In genomic region chr16:89576173-89577054, GRCh38 we compare ENCODE assay signal across 15 cellular contexts. TPM values are rescaled to one million over a fixed set of nuclear protein-coding genes. Genes with fewer than 3 reads are reported as not detected.
DNase-seq lines count a peak whose midpoint lies in the region; ATAC-seq and TF ChIP-seq lines count a peak whose summit lies in the region.
"Had no signal": no experiment of that assay in that cellular context is flagged by ENCODE, and none has a peak within 500 bp of the region (broad histone marks: within the 10 kb centered on the region; RNA-seq: fewer than 3 reads in every experiment).

No MANE protein-coding gene starts in this region.

- CTCF ChIA-PET in activated CD8-positive, alpha-beta T cell treated with anti-CD3 and anti-CD28 coated beads for 36 hours (lab: Charles Lee): interaction anchor here (0.7 to 1.5 kb wide), 7 partner anchors 11 to 284 kb away, joined by 3 to 5 read pairs (median 4); no protein-coding TSS in a partner anchor
- CTCF ChIA-PET in activated CD8-positive, alpha-beta T cell treated with anti-CD3 and anti-CD28 coated beads, Interleukin-2, amount 10 ng/mL, durations not matched to agents 7 days and 5 days (lab: Charles Lee): no interaction called here
- CTCF ChIA-PET in WTC11 (lab: Charles Lee): interaction anchor here (0.6 to 2.6 kb wide), 11 partner anchors 11 to 991 kb away, joined by 3 to 16 read pairs (median 4); partner anchors contain the start of gene SPATA2L

- H3K36me3 ChIP-seq in suprapubic skin: no peaks in the 10 kb centered on the region
- H3K36me3 ChIP-seq: sigmoid colon had no signal

- no peak for TF ChIP-seq POLR2A in suprapubic skin (IDR thresholded peaks at IDR 0.05)

- 11% methylated on average over 22 of the region's 87 CpGs for WGBS in suprapubic skin

- TF ChIP-seq EP300 in suprapubic skin (IDR thresholded peaks at IDR 0.05): no peak

- peaks cover 30% of the 10 kb centered on the region for H3K4me1 ChIP-seq in suprapubic skin

- H3K9me3 Mint-ChIP-seq in activated CD8-positive, alpha-beta T cell treated with anti-CD3 and anti-CD28 coated beads for 36 hours: no peaks in the 10 kb centered on the region
- no peaks in the 10 kb centered on the region for H3K9me3 Mint-ChIP-seq in activated CD8-positive, alpha-beta T cell treated with anti-CD3 and anti-CD28 coated beads, Interleukin-2, amount 10 ng/mL, durations not matched to agents 7 days and 5 days (ENCODE audit: insufficient read depth)
- no peaks in the 10 kb centered on the region for H3K9me3 Mint-ChIP-seq in WTC11

- H3K27ac Mint-ChIP-seq in activated CD8-positive, alpha-beta T cell treated with anti-CD3 and anti-CD28 coated beads for 36 hours: no peak overlapping the region
- no peak overlapping the region for H3K27ac Mint-ChIP-seq in activated CD8-positive, alpha-beta T cell treated with anti-CD3 and anti-CD28 coated beads, Interleukin-2, amount 10 ng/mL, durations not matched to agents 7 days and 5 days
- no peak overlapping the region for H3K27ac Mint-ChIP-seq in WTC11

- H3K27me3 Mint-ChIP-seq in activated CD8-positive, alpha-beta T cell treated with anti-CD3 and anti-CD28 coated beads for 36 hours: peaks cover 10% of the 10 kb centered on the region
- H3K27me3 Mint-ChIP-seq in activated CD8-positive, alpha-beta T cell treated with anti-CD3 and anti-CD28 coated beads, Interleukin-2, amount 10 ng/mL, durations not matched to agents 7 days and 5 days (ENCODE audit: low read depth): peaks cover 18% of the 10 kb centered on the region
- H3K27me3 Mint-ChIP-seq in WTC11 (ENCODE audit: low read depth): peaks cover 10% of the 10 kb centered on the region

- H3K4me1 Mint-ChIP-seq in activated CD8-positive, alpha-beta T cell treated with anti-CD3 and anti-CD28 coated beads for 36 hours (ENCODE audit: low read depth): peaks cover 8% of the 10 kb centered on the region
- H3K4me1 Mint-ChIP-seq in activated CD8-positive, alpha-beta T cell treated with anti-CD3 and anti-CD28 coated beads, Interleukin-2, amount 10 ng/mL, durations not matched to agents 7 days and 5 days (ENCODE audit: low read depth): peaks cover 18% of the 10 kb centered on the region
- peaks cover 8% of the 10 kb centered on the region for H3K4me1 Mint-ChIP-seq in WTC11

- POLR2A ChIA-PET in activated CD8-positive, alpha-beta T cell treated with anti-CD3 and anti-CD28 coated beads for 36 hours (lab: Charles Lee): interaction anchor here (0.5 to 1.8 kb wide), 4 partner anchors 11 to 289 kb away, joined by 3 to 5 read pairs (median 4); no protein-coding TSS in a partner anchor
- POLR2A ChIA-PET in activated CD8-positive, alpha-beta T cell treated with anti-CD3 and anti-CD28 coated beads, Interleukin-2, amount 10 ng/mL, durations not matched to agents 7 days and 5 days (lab: Charles Lee): interaction anchor here (1.2 kb wide), 1 partner anchor 12 kb away, joined by 3 read pairs; no protein-coding TSS in a partner anchor
- POLR2A ChIA-PET in WTC11 (lab: Charles Lee): interaction anchor here (1.1 to 1.4 kb wide), 2 partner anchors 11 to 65 kb away, joined by 3 to 6 read pairs; no protein-coding TSS in a partner anchor

- ATAC-seq in activated CD8-positive, alpha-beta T cell treated with anti-CD3 and anti-CD28 coated beads for 36 hours: no peak
- ATAC-seq in activated CD8-positive, alpha-beta T cell treated with anti-CD3 and anti-CD28 coated beads, Interleukin-2, amount 10 ng/mL, durations not matched to agents 7 days and 5 days: no peak
- no peak for ATAC-seq in WTC11
- ATAC-seq: Right ventricle myocardium inferior had no signal

- H3K27me3 ChIP-seq in suprapubic skin: peaks cover 42% of the 10 kb centered on the region

- H3K9me3 ChIP-seq in suprapubic skin: no peaks in the 10 kb centered on the region
- H3K9me3 ChIP-seq: sigmoid colon had no signal

- intact Hi-C loops in activated CD8-positive, alpha-beta T cell treated with anti-CD3 and anti-CD28 coated beads for 36 hours (cut with micrococcal nuclease): loop anchor here (5.0 kb wide), 1 partner anchor 66 kb away; no protein-coding TSS in a partner anchor

- peak overlapping the region; percentile 31 for H3K4me3 Mint-ChIP-seq in activated CD8-positive, alpha-beta T cell treated with anti-CD3 and anti-CD28 coated beads for 36 hours
- no peak overlapping the region for H3K4me3 Mint-ChIP-seq in activated CD8-positive, alpha-beta T cell treated with anti-CD3 and anti-CD28 coated beads, Interleukin-2, amount 10 ng/mL, durations not matched to agents 7 days and 5 days
- peak overlapping the region; percentile 56; the same call in 1 of the 2 replicates for H3K4me3 Mint-ChIP-seq in WTC11

- H3K36me3 Mint-ChIP-seq in activated CD8-positive, alpha-beta T cell treated with anti-CD3 and anti-CD28 coated beads for 36 hours (ENCODE audit: low read depth): peaks cover 2% of the 10 kb centered on the region
- H3K36me3 Mint-ChIP-seq in activated CD8-positive, alpha-beta T cell treated with anti-CD3 and anti-CD28 coated beads, Interleukin-2, amount 10 ng/mL, durations not matched to agents 7 days and 5 days (ENCODE audit: low read depth): no peaks in the 10 kb centered on the region
- H3K36me3 Mint-ChIP-seq in WTC11: no peaks in the 10 kb centered on the region; the same call in 1 of the 2 replicates

- no peak for TF ChIP-seq CTCF in activated CD8-positive, alpha-beta T cell treated with anti-CD3 and anti-CD28 coated beads for 36 hours (IDR thresholded peaks at IDR 0.05)
- TF ChIP-seq CTCF in WTC11 (IDR thresholded peaks at IDR 0.05): no peak
- no peak for TF ChIP-seq CTCF in fibroblast of villous mesenchyme (IDR thresholded peaks at IDR 0.05; ENCODE audit: insufficient read depth, low read depth, low read length)
- no peak for TF ChIP-seq CTCF in suprapubic skin (IDR thresholded peaks at IDR 0.05)

- peak overlapping the region; percentile 47 for H3K4me3 ChIP-seq in fibroblast of villous mesenchyme (ENCODE audit: low read depth, low read length)
- peak overlapping the region; percentile 42 for H3K4me3 ChIP-seq in suprapubic skin

- DNase-seq in activated CD8-positive, alpha-beta T cell treated with anti-CD3 and anti-CD28 coated beads for 36 hours: no peak
- no peak for DNase-seq in activated CD8-positive, alpha-beta T cell treated with anti-CD3 and anti-CD28 coated beads, Interleukin-2, amount 10 ng/mL, durations not matched to agents 7 days and 5 days
- peak; percentile 39 for DNase-seq in WTC11 (ENCODE audit: low spot score)
- no peak for DNase-seq in fibroblast of villous mesenchyme (ENCODE audit: low read depth)
- no peak for DNase-seq in suprapubic skin (ENCODE audit: low spot score in 2 of 2)
- no peak for DNase-seq in activated CD8-positive, alpha-beta memory T cell treated with anti-CD3 and anti-CD28 coated beads for 24 hours
- no peak for DNase-seq in activated CD8-positive, alpha-beta memory T cell treated with anti-CD3 and anti-CD28 coated beads, Interleukin-2, amount 50 U/mL, for 48 hours
- no peak for DNase-seq in HuH-7.5 (ENCODE audit: low spot score)
- DNase-seq: head of caudate nucleus, MM.1S, NCI-H510A, sigmoid colon had no signal

- no peak overlapping the region for H3K27ac ChIP-seq in suprapubic skin
- H3K27ac ChIP-seq: sigmoid colon, VCaP had no signal

TF ChIP-seq in WTC11, 78 proteins besides CTCF, POLR2A, EP300 and RAD21 (continues in another document):
- TF ChIP-seq NFYB (CRISPR knock-in tag; conservative IDR thresholded peaks at IDR 0.05; ENCODE audit: low read depth) (no peak), ZNF425 (CRISPR knock-in tag; conservative IDR thresholded peaks at IDR 0.05) (no peak), PRRX2 (CRISPR knock-in tag; IDR thresholded peaks at IDR 0.05) (no peak), TEAD1 (CRISPR knock-in tag; IDR thresholded peaks at IDR 0.05) (no peak), ZNF263 (CRISPR knock-in tag; IDR thresholded peaks at IDR 0.05; ENCODE audit: low read depth) (no peak)

RNA-seq across cellular contexts. Expression of gene CPNE7, which starts 0.9 kb away (rescaled TPM):
- 1 to 10 TPM; 8.5 to 9.5 TPM for total RNA-seq in activated CD8-positive, alpha-beta T cell treated with anti-CD3 and anti-CD28 coated beads for 36 hours
- 1 to 10 TPM; 1.1 to 1.8 TPM for total RNA-seq in activated CD8-positive, alpha-beta T cell treated with anti-CD3 and anti-CD28 coated beads, Interleukin-2, amount 10 ng/mL, durations not matched to agents 7 days and 5 days
- total RNA-seq in WTC11 (2021) (42.6 to 62.4 TPM (median 55.6 TPM) in 3 replicates), fibroblast of villous mesenchyme (9.5 and 10.0 TPM in 2 replicates), suprapubic skin (10 to 100 TPM in 1 of 4 donors, 1 to 10 TPM in 1, under 1 TPM in 1, not detected in 1; 0.51 to 12.9 (median 2.9) TPM)
- total RNA-seq: Right ventricle myocardium inferior had no signal

RNA-seq across cellular contexts. Expression of gene RPL13, which starts 15.9 kb away (rescaled TPM):
- total RNA-seq in activated CD8-positive, alpha-beta T cell treated with anti-CD3 and anti-CD28 coated beads for 36 hours: 1,000 to 10,000 TPM; 3,056 to 3,151 TPM
- total RNA-seq in activated CD8-positive, alpha-beta T cell treated with anti-CD3 and anti-CD28 coated beads, Interleukin-2, amount 10 ng/mL, durations not matched to agents 7 days and 5 days: 1,000 to 10,000 TPM; 1,842 to 1,844 TPM
- total RNA-seq in WTC11 (2021) (2,631 to 3,314 TPM (median 3,295 TPM) in 3 replicates), fibroblast of villous mesenchyme (1,832 and 2,350 TPM in 2 replicates), suprapubic skin (1,000 to 10,000 TPM; 4,033 to 9,308 (median 7,964) TPM)

RNA-seq across cellular contexts. Expression of gene DPEP1, which starts 37.0 kb away (rescaled TPM):
- total RNA-seq in activated CD8-positive, alpha-beta T cell treated with anti-CD3 and anti-CD28 coated beads for 36 hours: not detected
- total RNA-seq in activated CD8-positive, alpha-beta T cell treated with anti-CD3 and anti-CD28 coated beads, Interleukin-2, amount 10 ng/mL, durations not matched to agents 7 days and 5 days: not detected
- total RNA-seq in WTC11 (2021) (13.6 to 26.5 TPM (median 24.7 TPM) in 3 replicates), fibroblast of villous mesenchyme (not detected in 2 replicates), suprapubic skin (1 to 10 TPM in 3 of 4 donors, not detected in 1; 1.3 to 2.3 (median 2.2) TPM)
- total RNA-seq: chondrocyte, Right ventricle myocardium inferior, sigmoid colon had no signal
